Comparison of ENCODE assay signal across 1 cellular context in the genomic region with DNA sequence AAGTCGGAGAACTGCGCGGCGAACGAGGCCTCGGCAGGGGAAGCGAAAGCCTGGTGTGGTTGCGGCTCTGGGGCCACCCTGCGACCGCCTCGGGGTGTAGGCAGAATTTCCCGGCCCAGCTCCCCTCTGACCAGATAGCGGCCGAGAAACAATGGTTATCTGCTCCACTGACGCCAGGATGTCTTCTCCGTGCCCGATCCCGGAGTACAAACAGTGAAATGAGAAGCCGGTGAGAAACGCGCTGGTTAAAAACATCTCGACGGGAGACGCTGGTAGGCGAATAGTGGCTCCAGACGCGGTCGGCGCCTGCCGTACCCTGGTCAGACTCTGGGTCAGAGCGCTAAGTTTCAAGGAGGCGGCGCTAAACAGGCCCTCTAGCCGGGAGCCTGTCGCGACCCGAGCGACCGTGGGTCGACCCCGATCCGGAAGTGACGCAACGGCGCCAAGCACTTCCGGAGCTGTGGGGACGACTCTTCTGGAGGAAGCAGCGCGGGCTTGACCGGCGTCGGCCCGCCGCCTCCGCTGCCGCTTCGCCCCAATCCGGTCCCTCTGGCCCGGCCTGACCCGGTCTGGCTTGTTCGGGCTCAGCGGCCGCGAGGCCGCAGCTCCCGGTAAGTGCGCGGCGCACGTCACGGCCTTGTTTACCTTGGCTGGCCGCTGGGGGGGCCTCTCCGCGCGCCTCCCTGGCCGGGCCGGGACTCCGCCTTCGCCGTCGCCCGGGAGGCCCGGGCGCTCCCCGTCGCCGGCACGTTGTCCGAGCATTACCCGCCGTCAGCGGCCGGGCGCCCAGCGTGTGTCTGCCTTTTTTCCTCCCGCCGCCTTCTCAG.
A peak's percentile ranks its signal among the peaks of the same experiment; 100 is the strongest.
TF ChIP-seq lines count a peak whose summit lies in the region.

Gene ARIH2, plus strand, starts transcription at position 455 of the 827 bp plus-strand sequence. CDS start 8,717 bp downstream, outside the sequence.

TF ChIP-seq in HepG2, 621 proteins besides CTCF, POLR2A, EP300 and RAD21 (continued from another document and continues in another):
- TF ChIP-seq FOXK1 (CRISPR knock-in tag; IDR thresholded peaks at IDR 0.05; ENCODE audit: borderline replicate concordance, low read depth) (peak; percentile 82; the same call in 1 of the 2 replicates), TBP (CRISPR knock-in tag; IDR thresholded peaks at IDR 0.05) (0 out of 2 replicates have a peak, but pooled peaks have one; percentile 69), ZNF44 (CRISPR knock-in tag; IDR thresholded peaks at IDR 0.05) (no peak), UBTF (CRISPR knock-in tag; IDR thresholded peaks at IDR 0.05) (peak; percentile 74), ZNF276 (CRISPR knock-in tag; IDR thresholded peaks at IDR 0.05; ENCODE audit: low read depth) (no peak), ZMAT3 (CRISPR knock-in tag; conservative IDR thresholded peaks at IDR 0.05) (peak; percentile 92), GABPB1 (CRISPR knock-in tag; IDR thresholded peaks at IDR 0.05) (peak; percentile 98), ZNF607 (CRISPR knock-in tag; IDR thresholded peaks at IDR 0.05; ENCODE audit: borderline replicate concordance) (0 out of 2 replicates have a peak, but pooled peaks have one; percentile 42), ZNF142 (CRISPR knock-in tag; IDR thresholded peaks at IDR 0.05) (peak; percentile 60), ZFP82 (CRISPR knock-in tag; IDR thresholded peaks at IDR 0.05; ENCODE audit: borderline replicate concordance) (peak; percentile 98), SALL2 (CRISPR knock-in tag; IDR thresholded peaks at IDR 0.05) (peak; percentile 46; the same call in 1 of the 2 replicates), ATF5 (CRISPR knock-in tag; IDR thresholded peaks at IDR 0.05; ENCODE audit: low read depth) (no peak), RARA (CRISPR knock-in tag; IDR thresholded peaks at IDR 0.05) (peak; percentile 82), SIN3A (IDR thresholded peaks at IDR 0.05; ENCODE audit: borderline replicate concordance, low read depth, low read length) (peak; percentile 48; the same call in 1 of the 2 replicates), MAF1 (CRISPR knock-in tag; IDR thresholded peaks at IDR 0.05; ENCODE audit: borderline replicate concordance) (0 out of 2 replicates have a peak, but pooled peaks have one; percentile 40), CCDC6 (CRISPR knock-in tag; IDR thresholded peaks at IDR 0.05) (peak; percentile 47; the same call in 1 of the 2 replicates), KDM4B (CRISPR knock-in tag; IDR thresholded peaks at IDR 0.05) (no peak; the same call in 1 of the 2 replicates), ZNF878 (CRISPR knock-in tag; IDR thresholded peaks at IDR 0.05) (no peak), SP2 (CRISPR knock-in tag; IDR thresholded peaks at IDR 0.05) (peak; percentile 63; the same call in 1 of the 2 replicates), TEAD2 (CRISPR knock-in tag; IDR thresholded peaks at IDR 0.05) (no peak), TCF12 (IDR thresholded peaks at IDR 0.05) (no peak), TCF12 (CRISPR knock-in tag; IDR thresholded peaks at IDR 0.05) (peak; percentile 7; the same call in 1 of the 2 replicates), PATZ1 (CRISPR knock-in tag; IDR thresholded peaks at IDR 0.05) (peak; percentile 76), ATM (IDR thresholded peaks at IDR 0.05; ENCODE audit: borderline replicate concordance) (no peak), TBL1XR1 (IDR thresholded peaks at IDR 0.05; ENCODE audit: borderline replicate concordance, low read length, partially characterized antibody) (no peak), ERF (CRISPR knock-in tag; IDR thresholded peaks at IDR 0.05) (peak; percentile 67), IKZF1 (IDR thresholded peaks at IDR 0.05) (no peak), ZNF460 (CRISPR knock-in tag; IDR thresholded peaks at IDR 0.05; ENCODE audit: borderline replicate concordance) (peak; percentile 20; the same call in 1 of the 2 replicates), TMF1 (CRISPR knock-in tag; IDR thresholded peaks at IDR 0.05; ENCODE audit: low read depth) (peak; percentile 26; the same call in 1 of the 2 replicates), ZBTB2 (CRISPR knock-in tag; IDR thresholded peaks at IDR 0.05; ENCODE audit: low read depth) (peak; percentile 42; the same call in 1 of the 2 replicates)
- TF ChIP-seq, protein P1, sequence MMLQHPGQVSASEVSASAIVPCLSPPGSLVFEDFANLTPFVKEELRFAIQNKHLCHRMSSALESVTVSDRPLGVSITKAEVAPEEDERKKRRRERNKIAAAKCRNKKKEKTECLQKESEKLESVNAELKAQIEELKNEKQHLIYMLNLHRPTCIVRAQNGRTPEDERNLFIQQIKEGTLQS (CRISPR knock-in tag; IDR thresholded peaks at IDR 0.05), result peak; percentile 54
- TF ChIP-seq, protein P2, sequence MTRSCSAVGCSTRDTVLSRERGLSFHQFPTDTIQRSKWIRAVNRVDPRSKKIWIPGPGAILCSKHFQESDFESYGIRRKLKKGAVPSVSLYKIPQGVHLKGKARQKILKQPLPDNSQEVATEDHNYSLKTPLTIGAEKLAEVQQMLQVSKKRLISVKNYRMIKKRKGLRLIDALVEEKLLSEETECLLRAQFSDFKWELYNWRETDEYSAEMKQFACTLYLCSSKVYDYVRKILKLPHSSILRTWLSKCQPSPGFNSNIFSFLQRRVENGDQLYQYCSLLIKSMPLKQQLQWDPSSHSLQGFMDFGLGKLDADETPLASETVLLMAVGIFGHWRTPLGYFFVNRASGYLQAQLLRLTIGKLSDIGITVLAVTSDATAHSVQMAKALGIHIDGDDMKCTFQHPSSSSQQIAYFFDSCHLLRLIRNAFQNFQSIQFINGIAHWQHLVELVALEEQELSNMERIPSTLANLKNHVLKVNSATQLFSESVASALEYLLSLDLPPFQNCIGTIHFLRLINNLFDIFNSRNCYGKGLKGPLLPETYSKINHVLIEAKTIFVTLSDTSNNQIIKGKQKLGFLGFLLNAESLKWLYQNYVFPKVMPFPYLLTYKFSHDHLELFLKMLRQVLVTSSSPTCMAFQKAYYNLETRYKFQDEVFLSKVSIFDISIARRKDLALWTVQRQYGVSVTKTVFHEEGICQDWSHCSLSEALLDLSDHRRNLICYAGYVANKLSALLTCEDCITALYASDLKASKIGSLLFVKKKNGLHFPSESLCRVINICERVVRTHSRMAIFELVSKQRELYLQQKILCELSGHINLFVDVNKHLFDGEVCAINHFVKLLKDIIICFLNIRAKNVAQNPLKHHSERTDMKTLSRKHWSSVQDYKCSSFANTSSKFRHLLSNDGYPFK (CRISPR knock-in tag; IDR thresholded peaks at IDR 0.05; ENCODE audit: borderline replicate concordance), result peak; percentile 38; the same call in 1 of the 2 replicates
- TF ChIP-seq, protein P3, sequence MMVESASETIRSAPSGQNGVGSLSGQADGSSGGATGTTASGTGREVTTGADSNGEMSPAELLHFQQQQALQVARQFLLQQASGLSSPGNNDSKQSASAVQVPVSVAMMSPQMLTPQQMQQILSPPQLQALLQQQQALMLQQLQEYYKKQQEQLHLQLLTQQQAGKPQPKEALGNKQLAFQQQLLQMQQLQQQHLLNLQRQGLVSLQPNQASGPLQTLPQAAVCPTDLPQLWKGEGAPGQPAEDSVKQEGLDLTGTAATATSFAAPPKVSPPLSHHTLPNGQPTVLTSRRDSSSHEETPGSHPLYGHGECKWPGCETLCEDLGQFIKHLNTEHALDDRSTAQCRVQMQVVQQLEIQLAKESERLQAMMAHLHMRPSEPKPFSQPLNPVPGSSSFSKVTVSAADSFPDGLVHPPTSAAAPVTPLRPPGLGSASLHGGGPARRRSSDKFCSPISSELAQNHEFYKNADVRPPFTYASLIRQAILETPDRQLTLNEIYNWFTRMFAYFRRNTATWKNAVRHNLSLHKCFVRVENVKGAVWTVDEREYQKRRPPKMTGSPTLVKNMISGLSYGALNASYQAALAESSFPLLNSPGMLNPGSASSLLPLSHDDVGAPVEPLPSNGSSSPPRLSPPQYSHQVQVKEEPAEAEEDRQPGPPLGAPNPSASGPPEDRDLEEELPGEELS (CRISPR knock-in tag; IDR thresholded peaks at IDR 0.05), result peak; percentile 38; the same call in 1 of the 2 replicates
